10 cellular contexts compared by ENCODE assay signal in genomic region chr14:104967414-104968152, GRCh38. TPM values are rescaled to one million over a fixed set of nuclear protein-coding genes. Genes with fewer than 3 reads are reported as not detected.
DNase-seq lines count a peak whose midpoint lies in the region; ATAC-seq and TF ChIP-seq lines count a peak whose summit lies in the region.
"Had no signal": no experiment of that assay in that cellular context is flagged by ENCODE, and none has a peak within 500 bp of the region (broad histone marks: within the 10 kb centered on the region; RNA-seq: fewer than 3 reads in every experiment).

No MANE protein-coding gene starts in this region.

- H3K36me3 ChIP-seq in Peyer's patch (no peaks in the 10 kb centered on the region), heart left ventricle (no peaks in the 10 kb centered on the region), parathyroid adenoma (ENCODE audit: control insufficient read depth, insufficient read depth, low read length) (no peaks in the 10 kb centered on the region)
- no peaks in the 10 kb centered on the region for H3K36me3 ChIP-seq in CD8-positive, alpha-beta T cell (ENCODE audit: insufficient read depth, low read length)
- H3K36me3 ChIP-seq: MG63 had no signal

- BruUV-seq in Calu3 (replicated peaks; lab: Mats Ljungman, UMichigan): no TSS peak

- H3K4me3 ChIP-seq in Peyer's patch: peak overlapping the region in 3 of 4 donors; percentile 15 to 33 (median 20)
- peak overlapping the region in 11 of 12 donors; percentile 6 to 59 (median 39) for H3K4me3 ChIP-seq in heart left ventricle
- no peak overlapping the region for H3K4me3 ChIP-seq in parathyroid adenoma (ENCODE audit: low read depth, low read length)
- H3K4me3 ChIP-seq in CD8-positive, alpha-beta T cell (ENCODE audit: low read depth, low read length): no peak overlapping the region
- H3K4me3 ChIP-seq: MG63 had no signal

- POLR2A ChIA-PET in CD8-positive, alpha-beta T cell (lab: Charles Lee): no interaction called here

- no peaks in the 10 kb centered on the region for H3K27me3 Mint-ChIP-seq in Calu3 (ENCODE audit: unreplicated experiment)
- peaks cover 13% of the 10 kb centered on the region for H3K27me3 Mint-ChIP-seq in CD8-positive, alpha-beta T cell (ENCODE audit: low read depth)

- peak overlapping the region; percentile 77 for H3K4me3 Mint-ChIP-seq in Calu3 (ENCODE audit: low read depth, unreplicated experiment)
- no peak overlapping the region for H3K4me3 Mint-ChIP-seq in CD8-positive, alpha-beta T cell

- intact Hi-C loops in Calu3 (cut with micrococcal nuclease; ENCODE audit: unreplicated experiment): no loop called here
- intact Hi-C loops in heart left ventricle (cut with DNase I): loop anchor here in 3 of 10 donors (2.0 to 5.0 kb wide), 2 partner anchors 35 kb away; no protein-coding TSS in a partner anchor
- intact Hi-C loops in CD8-positive, alpha-beta T cell (cut with DNase I, micrococcal nuclease): no loop called here

- H3K27ac ChIP-seq in Peyer's patch (peak overlapping the region; percentile 23 to 90 (median 52)), heart left ventricle (peak overlapping the region in 11 of 12 donors; percentile 22 to 94 (median 48)), parathyroid adenoma (peak overlapping the region; percentile 98)
- no peak overlapping the region for H3K27ac ChIP-seq in CD8-positive, alpha-beta T cell (ENCODE audit: low read depth, low read length)

- H3K4me1 ChIP-seq in Peyer's patch: peaks cover 0 to 60% (median 13%) of the 10 kb centered on the region in 4 donors
- peaks cover 3 to 46% (median 24%) of the 10 kb centered on the region in 12 donors for H3K4me1 ChIP-seq in heart left ventricle
- peaks cover 44% of the 10 kb centered on the region for H3K4me1 ChIP-seq in parathyroid adenoma
- no peaks in the 10 kb centered on the region for H3K4me1 ChIP-seq in CD8-positive, alpha-beta T cell (ENCODE audit: insufficient read depth, low read length)

- H3K4me2 ChIP-seq in parathyroid adenoma (ENCODE audit: low read length): peak overlapping the region; percentile 41

- DNase-seq in Calu3: peak; percentile 64
- DNase-seq in Peyer's patch: no peak
- peak in 4 of 5 donors; percentile 37 to 79 (median 62) for DNase-seq in heart left ventricle
- DNase-seq in RKO (ENCODE audit: low spot score): no peak
- no peak for DNase-seq in DMS 273 treated with DMSO at 0.1 percent for 48 hours (lab: John Stamatoyannopoulos, UW)
- no peak for DNase-seq in CD8-positive, alpha-beta T cell
- no peak for DNase-seq in mesenteric fat pad (ENCODE audit: low spot score)
- DNase-seq: MG63, small intestine had no signal

- H3K9ac ChIP-seq in parathyroid adenoma: no peak overlapping the region

- peak overlapping the region; percentile 87 for H2AFZ ChIP-seq in parathyroid adenoma

- H3K27ac Mint-ChIP-seq in Calu3 (ENCODE audit: unreplicated experiment): peak overlapping the region; percentile 12
- H3K27ac Mint-ChIP-seq in CD8-positive, alpha-beta T cell: no peak overlapping the region

- H3K9me3 ChIP-seq in Peyer's patch (no peaks in the 10 kb centered on the region), heart left ventricle (no peaks in the 10 kb centered on the region), parathyroid adenoma (ENCODE audit: control insufficient read depth, low read length) (no peaks in the 10 kb centered on the region)
- H3K9me3 ChIP-seq in CD8-positive, alpha-beta T cell (ENCODE audit: low read length): no peaks in the 10 kb centered on the region
- H3K9me3 ChIP-seq: MG63 had no signal

- H3K9me3 Mint-ChIP-seq in Calu3 (ENCODE audit: low read depth, unreplicated experiment): no peaks in the 10 kb centered on the region
- no peaks in the 10 kb centered on the region for H3K9me3 Mint-ChIP-seq in CD8-positive, alpha-beta T cell

- TF ChIP-seq CTCF in Calu3 (IDR thresholded peaks at IDR 0.05; ENCODE audit: unreplicated experiment) (no peak), Peyer's patch (IDR thresholded peaks at IDR 0.05) (no peak), heart left ventricle (IDR thresholded peaks at IDR 0.05) (no peak), parathyroid adenoma (IDR thresholded peaks at IDR 0.05) (no peak)
- TF ChIP-seq CTCF in CD8-positive, alpha-beta T cell (IDR thresholded peaks at IDR 0.05): no peak

- WGBS in heart left ventricle, 4 donors: 2 to 7% (median 3%) methylated on average over 5 to 35 of the region's 35 CpGs

- TF ChIP-seq POLR2A in Peyer's patch (IDR thresholded peaks at IDR 0.05) (no peak), heart left ventricle (IDR thresholded peaks at IDR 0.05) (no peak)

- ATAC-seq in heart left ventricle: peak; percentile 56 to 67 (median 60)
- no peak for ATAC-seq in CD8-positive, alpha-beta T cell

- no peaks in the 10 kb centered on the region for H3K79me2 ChIP-seq in parathyroid adenoma

- peaks cover 19% of the 10 kb centered on the region for H3K4me1 Mint-ChIP-seq in Calu3 (ENCODE audit: low read depth, unreplicated experiment)
- H3K4me1 Mint-ChIP-seq in CD8-positive, alpha-beta T cell (ENCODE audit: low read depth): no peaks in the 10 kb centered on the region

- CTCF ChIA-PET in Calu3 (lab: Charles Lee): interaction anchor here (0.7 kb wide), 1 partner anchor 9 kb away, joined by 5 read pairs; no protein-coding TSS in a partner anchor
- CTCF ChIA-PET in CD8-positive, alpha-beta T cell (lab: Charles Lee): interaction anchor here (0.5 to 1.5 kb wide), 3 partner anchors 8 to 78 kb away, joined by 3 read pairs; no protein-coding TSS in a partner anchor

- H3K27me3 ChIP-seq in Peyer's patch: no peaks in the 10 kb centered on the region
- H3K27me3 ChIP-seq in heart left ventricle: peaks cover 0 to 12% (median 0%) of the 10 kb centered on the region in 9 donors
- no peaks in the 10 kb centered on the region for H3K27me3 ChIP-seq in parathyroid adenoma (ENCODE audit: control insufficient read depth, insufficient read depth, low read length)
- H3K27me3 ChIP-seq in CD8-positive, alpha-beta T cell (ENCODE audit: insufficient read depth, low read length): no peaks in the 10 kb centered on the region
- H3K27me3 ChIP-seq: MG63 had no signal

- H3K36me3 Mint-ChIP-seq in Calu3 (ENCODE audit: insufficient read depth, unreplicated experiment): peaks cover 64% of the 10 kb centered on the region
- H3K36me3 Mint-ChIP-seq in CD8-positive, alpha-beta T cell: no peaks in the 10 kb centered on the region

RNA-seq across cellular contexts. Expression of gene AHNAK2, which starts 10.6 kb away (rescaled TPM):
- 42.0 and 56.5 TPM in 2 replicates for total RNA-seq in Calu3 (2022)
- total RNA-seq in Peyer's patch: 10 to 100 TPM in 3 of 4 donors, 1 to 10 TPM in 1; 3.2 to 19.0 (median 10.7) TPM
- 10 to 100 TPM in 2 of 9 donors, 1 to 10 TPM in 7; 1.5 to 22.3 (median 3.7) TPM for total RNA-seq in heart left ventricle
- polyA plus RNA-seq in heart left ventricle: 1 to 10 TPM; 2.2 to 2.5 TPM
- under 1 TPM; 0.06 to 0.14 TPM for total RNA-seq in CD8-positive, alpha-beta T cell
- total RNA-seq in mesenteric fat pad: 15.7 TPM

RNA-seq across cellular contexts. Expression of gene CLBA1, which starts 18.0 kb away (rescaled TPM):
- total RNA-seq in Calu3 (2022) (12.8 and 13.8 TPM in 2 replicates), Peyer's patch (1 to 10 TPM in 2 of 4 donors, under 1 TPM in 1, not detected in 1; 0.88 to 3.8 (median 2.8) TPM), heart left ventricle (1 to 10 TPM in 7 of 9 donors, under 1 TPM in 2; 0.76 to 3.7 (median 2.6) TPM), mesenteric fat pad (2.8 TPM)
- 1 to 10 TPM; 1.3 to 3.7 TPM for polyA plus RNA-seq in heart left ventricle
- total RNA-seq in CD8-positive, alpha-beta T cell: 1 to 10 TPM in 1 of 2 experiments, under 1 TPM in 1; 0.84 to 1.0 TPM

RNA-seq across cellular contexts. Expression of gene PLD4, which starts 42.9 kb away (rescaled TPM):
- total RNA-seq in Calu3 (2022) (0.09 and 0.12 TPM in 2 replicates), Peyer's patch (1 to 10 TPM in 2 of 4 donors, not detected in 2; 1.7 to 4.1 TPM), heart left ventricle (1 to 10 TPM in 1 of 9 donors, under 1 TPM in 4, not detected in 4; 0.25 to 1.5 (median 0.40) TPM), mesenteric fat pad (0.06 TPM)
- under 1 TPM in 1 of 2 donors, not detected in 1; 0.12 TPM for polyA plus RNA-seq in heart left ventricle
- total RNA-seq in CD8-positive, alpha-beta T cell: under 1 TPM; 0.31 to 0.43 TPM

RNA-seq across cellular contexts. Expression of gene CDCA4, which starts 53.3 kb away (rescaled TPM):
- 28.9 and 32.4 TPM in 2 replicates for total RNA-seq in Calu3 (2022)
- 1 to 10 TPM; 3.7 to 9.1 (median 6.6) TPM for total RNA-seq in Peyer's patch
- 1 to 10 TPM; 1.4 to 6.0 (median 2.4) TPM for total RNA-seq in heart left ventricle
- 1 to 10 TPM; 2.3 to 3.3 TPM for polyA plus RNA-seq in heart left ventricle
- total RNA-seq in CD8-positive, alpha-beta T cell: 10 to 100 TPM; 20.2 to 22.9 TPM
- 3.4 TPM for total RNA-seq in mesenteric fat pad

Comparison
In these comparisons a context has a peak if more than half of its experiments do, and no peak if none do; other contexts are left out.
1. DNase-seq: peak in Calu3 (single experiment) and heart left ventricle (4 of 5); none in Peyer's patch (0 of 3), RKO (single experiment), DMS 273 treated with DMSO at 0.1 percent for 48 hours (single experiment), CD8-positive, alpha-beta T cell (0 of 7) and mesenteric fat pad (single experiment).
2. H3K4me3 ChIP-seq: peak in Peyer's patch (3 of 4) and heart left ventricle (11 of 12); none in parathyroid adenoma (single experiment) and CD8-positive, alpha-beta T cell (single experiment).